ENCODE assay signal across 9 cellular contexts in the genomic region with DNA sequence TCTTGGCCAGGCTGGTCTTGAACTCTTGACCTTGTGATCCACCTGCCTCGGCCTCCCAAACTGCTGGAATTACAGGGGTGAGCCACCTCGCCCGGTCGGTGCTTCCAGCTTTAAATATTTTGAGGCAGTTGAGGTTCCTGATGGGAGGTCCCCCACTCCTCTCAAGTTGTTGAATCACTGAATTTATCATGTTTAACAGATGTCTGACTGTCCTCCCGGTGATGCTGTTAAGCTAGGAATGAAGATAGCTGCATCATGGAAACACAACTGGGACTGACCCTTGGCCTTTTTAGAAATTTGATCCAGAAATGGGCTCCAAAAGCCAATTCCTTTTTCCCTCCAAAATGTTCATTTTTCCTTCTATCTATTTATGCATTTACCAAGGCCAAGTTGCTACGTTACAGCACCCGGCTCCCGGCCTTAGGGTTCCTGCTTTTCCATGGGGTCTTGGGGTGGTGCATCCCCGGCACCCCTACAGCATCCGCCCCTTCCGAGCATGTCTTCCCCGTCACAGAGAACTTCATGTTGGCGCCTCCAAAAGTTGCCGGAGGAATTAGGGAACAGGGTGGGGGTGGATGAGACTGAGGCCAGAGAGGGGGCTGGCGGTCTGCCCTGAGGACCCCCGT. TPM values are rescaled to one million over a fixed set of nuclear protein-coding genes. Genes with fewer than 3 reads are reported as not detected.
A peak's percentile ranks its signal among the peaks of the same experiment; 100 is the strongest.
DNase-seq lines count a peak whose midpoint lies in the region; ATAC-seq, FAIRE-seq and TF ChIP-seq lines count a peak whose summit lies in the region.
"Had no signal": no experiment of that assay in that cellular context is flagged by ENCODE, and none has a peak within 500 bp of the region (broad histone marks: within the 10 kb centered on the region; RNA-seq: fewer than 3 reads in every experiment).

No MANE protein-coding gene starts in this region.

- H3K9ac ChIP-seq in keratinocyte (ENCODE audit: control insufficient read depth, extremely low read depth, insufficient read depth, low read length) = peak overlapping the region; percentile 68

- H3K9me3 ChIP-seq in keratinocyte (ENCODE audit: control insufficient read depth, low read depth, low read length) (no peaks in the 10 kb centered on the region), upper lobe of right lung (no peaks in the 10 kb centered on the region)

- intact Hi-C loops in activated CD8-positive, alpha-beta T cell treated with anti-CD3 and anti-CD28 coated beads for 36 hours (cut with micrococcal nuclease) = no loop called here
- intact Hi-C loops in upper lobe of right lung (cut with DNase I) = no loop called here

- FAIRE-seq in keratinocyte (lab: Jason Lieb, UNC) = no peak

- H3K4me3 Mint-ChIP-seq in activated naive CD4-positive, alpha-beta T cell treated with anti-CD3 and anti-CD28 coated beads, Interleukin-2, amount 50 U/mL, for 24 hours = peak overlapping the region; percentile 93
- H3K4me3 Mint-ChIP-seq in activated CD8-positive, alpha-beta T cell treated with anti-CD3 and anti-CD28 coated beads for 36 hours = peak overlapping the region; percentile 82

- H3K27me3 ChIP-seq in keratinocyte (ENCODE audit: control insufficient read depth, extremely low read depth, insufficient read depth, low read length) (no peaks in the 10 kb centered on the region), upper lobe of right lung (no peaks in the 10 kb centered on the region)

- no peaks in the 10 kb centered on the region for H3K9me3 Mint-ChIP-seq in activated naive CD4-positive, alpha-beta T cell treated with anti-CD3 and anti-CD28 coated beads, Interleukin-2, amount 50 U/mL, for 24 hours
- no peaks in the 10 kb centered on the region for H3K9me3 Mint-ChIP-seq in activated CD8-positive, alpha-beta T cell treated with anti-CD3 and anti-CD28 coated beads for 36 hours

- CTCF ChIA-PET in activated CD8-positive, alpha-beta T cell treated with anti-CD3 and anti-CD28 coated beads for 36 hours (lab: Charles Lee) = interaction anchor here (1.0 to 2.1 kb wide), 5 partner anchors 11 to 155 kb away, joined by 3 to 8 read pairs (median 6); no protein-coding TSS in a partner anchor

- H3K27ac ChIP-seq in keratinocyte (ENCODE audit: control insufficient read depth, insufficient read depth, low read length) (no peak overlapping the region), upper lobe of right lung (no peak overlapping the region)

- no peaks in the 10 kb centered on the region for H3K36me3 Mint-ChIP-seq in activated naive CD4-positive, alpha-beta T cell treated with anti-CD3 and anti-CD28 coated beads, Interleukin-2, amount 50 U/mL, for 24 hours
- H3K36me3 Mint-ChIP-seq in activated CD8-positive, alpha-beta T cell treated with anti-CD3 and anti-CD28 coated beads for 36 hours (ENCODE audit: low read depth) = no peaks in the 10 kb centered on the region

- no peak overlapping the region for H2AFZ ChIP-seq in keratinocyte (ENCODE audit: control insufficient read depth, low read length)

- no peaks in the 10 kb centered on the region for H3K27me3 Mint-ChIP-seq in activated naive CD4-positive, alpha-beta T cell treated with anti-CD3 and anti-CD28 coated beads, Interleukin-2, amount 50 U/mL, for 24 hours
- no peaks in the 10 kb centered on the region for H3K27me3 Mint-ChIP-seq in activated CD8-positive, alpha-beta T cell treated with anti-CD3 and anti-CD28 coated beads for 36 hours

- H3K36me3 ChIP-seq in keratinocyte (ENCODE audit: control insufficient read depth in 2 of 2, extremely low read depth in 1 of 2, insufficient read depth in 2 of 2, low read length in 2 of 2) (no peaks in the 10 kb centered on the region), upper lobe of right lung (no peaks in the 10 kb centered on the region)

- dilution Hi-C loops in keratinocyte (cut with MboI; ENCODE audit: extremely low pct_ligation_motif_present, low sequenced_read_pairs) = no loop called here

- H3K4me2 ChIP-seq in keratinocyte (ENCODE audit: control insufficient read depth, extremely low read depth, insufficient read depth, low read depth, low read length) = peak overlapping the region; percentile 33

- H3K27ac Mint-ChIP-seq in activated naive CD4-positive, alpha-beta T cell treated with anti-CD3 and anti-CD28 coated beads, Interleukin-2, amount 50 U/mL, for 24 hours = no peak overlapping the region
- H3K27ac Mint-ChIP-seq in activated CD8-positive, alpha-beta T cell treated with anti-CD3 and anti-CD28 coated beads for 36 hours = peak overlapping the region; percentile 61

- no peaks in the 10 kb centered on the region for H3K9me1 ChIP-seq in keratinocyte (ENCODE audit: control insufficient read depth, extremely low read depth, insufficient read depth, low read length)

- no peak for DNase-seq in activated naive CD4-positive, alpha-beta T cell (lab: John Stamatoyannopoulos, UW)
- DNase-seq in activated CD8-positive, alpha-beta T cell treated with anti-CD3 and anti-CD28 coated beads for 36 hours = no peak
- DNase-seq in keratinocyte (ENCODE audit: low read depth, low spot score) (no peak), upper lobe of right lung (no peak), DMS153 (lab: John Stamatoyannopoulos, UW) (no peak), retina (no peak)

- POLR2A ChIA-PET in activated CD8-positive, alpha-beta T cell treated with anti-CD3 and anti-CD28 coated beads for 36 hours (lab: Charles Lee) = interaction anchor here (0.7 kb wide), 1 partner anchor 30 kb away, joined by 3 read pairs; no protein-coding TSS in a partner anchor

- H3K79me2 ChIP-seq in keratinocyte (ENCODE audit: control insufficient read depth, insufficient read depth, low read length) = peaks cover 15% of the 10 kb centered on the region

- H3K4me1 Mint-ChIP-seq in activated naive CD4-positive, alpha-beta T cell treated with anti-CD3 and anti-CD28 coated beads, Interleukin-2, amount 50 U/mL, for 24 hours = peaks cover 11% of the 10 kb centered on the region
- H3K4me1 Mint-ChIP-seq in activated CD8-positive, alpha-beta T cell treated with anti-CD3 and anti-CD28 coated beads for 36 hours (ENCODE audit: low read depth) = peaks cover 18% of the 10 kb centered on the region

- no peak for ATAC-seq in activated CD8-positive, alpha-beta T cell treated with anti-CD3 and anti-CD28 coated beads for 36 hours
- no peak for ATAC-seq in upper lobe of right lung
- ATAC-seq in HG03442 (IDR thresholded peaks at IDR 0.05; ENCODE audit: unreplicated experiment) = no peak

- no peaks in the 10 kb centered on the region for H4K20me1 ChIP-seq in keratinocyte (ENCODE audit: control insufficient read depth, extremely low read depth, insufficient read depth, low read length)

- peaks cover 11% of the 10 kb centered on the region for H3K4me1 ChIP-seq in keratinocyte (ENCODE audit: control insufficient read depth, extremely low read depth, insufficient read depth, low read length)
- peaks cover 13% of the 10 kb centered on the region for H3K4me1 ChIP-seq in upper lobe of right lung

- no peak for TF ChIP-seq CTCF in activated CD8-positive, alpha-beta T cell treated with anti-CD3 and anti-CD28 coated beads for 36 hours (IDR thresholded peaks at IDR 0.05)
- TF ChIP-seq CTCF in keratinocyte (optimal IDR thresholded peaks at IDR 0.05 in 1 of 3, IDR thresholded peaks at IDR 0.05 in 1 of 3, conservative IDR thresholded peaks at IDR 0.05 in 1 of 3; ENCODE audit: extremely low read depth in 1 of 3, insufficient read depth in 2 of 3, low read length in 3 of 3) (no peak), upper lobe of right lung (IDR thresholded peaks at IDR 0.05) (no peak)

- H3K4me3 ChIP-seq in keratinocyte (ENCODE audit: control insufficient read depth in 2 of 3, extremely low read depth in 1 of 3, insufficient read depth in 2 of 3, low read depth in 1 of 3, low read length in 3 of 3) = peak overlapping the region in 1 of 3 experiments; percentile 26
- peak overlapping the region; percentile 42 for H3K4me3 ChIP-seq in upper lobe of right lung

RNA-seq across cellular contexts. Expression of gene PAX8, which starts 43.9 kb away (rescaled TPM):
- under 1 TPM; 0.43 to 0.63 TPM for total RNA-seq in activated CD8-positive, alpha-beta T cell treated with anti-CD3 and anti-CD28 coated beads for 36 hours
- 3.4 to 5.9 TPM (median 4.4 TPM) in 3 replicates for polyA plus RNA-seq in keratinocyte
- polyA plus RNA-seq in keratinocyte (2011; ENCODE audit: low read depth) = 3.4 TPM
- polyA plus RNA-seq in keratinocyte (2011; cell fraction: cytosol; rRNA removed) = 5.5 and 7.0 TPM in 2 replicates
- polyA plus RNA-seq in keratinocyte (2011; cell fraction: nucleus; rRNA removed) = 7.3 and 7.6 TPM in 2 replicates
- polyA plus RNA-seq in keratinocyte (2012; ENCODE audit: low replicate concordance) = 8.2 and 8.9 TPM in 2 replicates
- polyA minus RNA-seq in keratinocyte = 5.7 to 8.2 TPM (median 6.8 TPM) in 3 replicates
- 2.1 TPM for polyA minus RNA-seq in keratinocyte (2011; cell fraction: cytosol; rRNA and poly(A)+ RNA removed)
- polyA minus RNA-seq in keratinocyte (2011; cell fraction: nucleus; rRNA and poly(A)+ RNA removed) = 5.5 and 6.1 TPM in 2 replicates
- 1.6 TPM for total RNA-seq in upper lobe of right lung
- polyA plus RNA-seq: neural cell had no signal
